In the genomic region with DNA sequence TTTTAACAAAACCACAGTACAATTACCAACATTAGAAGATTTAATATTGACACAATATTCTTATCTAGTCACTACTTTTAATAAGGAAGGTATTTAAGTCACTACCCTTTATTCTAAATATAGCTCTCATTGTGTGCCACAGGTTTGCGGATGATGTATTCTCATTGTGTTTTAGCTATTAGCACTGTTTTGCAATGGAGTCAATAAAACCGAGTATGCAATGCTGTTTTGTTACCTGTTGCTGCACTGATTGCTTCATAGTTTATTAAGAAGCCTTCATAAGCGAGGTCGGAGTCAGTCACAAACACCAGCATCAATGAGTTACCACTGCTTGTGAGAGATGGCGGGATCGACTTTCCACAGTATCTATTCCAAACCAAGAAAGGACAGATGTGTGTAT, we compare ENCODE assay signal across 26 cellular contexts.
DNase-seq lines count a peak whose midpoint lies in the region; ATAC-seq, FAIRE-seq and TF ChIP-seq lines count a peak whose summit lies in the region.
"Had no signal": no experiment of that assay in that cellular context is flagged by ENCODE, and none has a peak within 500 bp of the region (broad histone marks: within the 10 kb centered on the region; RNA-seq: fewer than 3 reads in every experiment).

No MANE protein-coding gene starts in this region.

- H4K8ac ChIP-seq in trophoblast cell (ENCODE audit: low read depth, low read length), result no peak overlapping the region

- H3K79me2 ChIP-seq in HepG2 (ENCODE audit: insufficient read depth, low read length), result no peaks in the 10 kb centered on the region
- H3K79me2 ChIP-seq in keratinocyte (ENCODE audit: control insufficient read depth, insufficient read depth, low read length), result no peaks in the 10 kb centered on the region
- peaks cover 2% of the 10 kb centered on the region for H3K79me2 ChIP-seq in trophoblast cell (ENCODE audit: control insufficient read depth, insufficient read depth, low read length, poor library complexity)

- no peak for DNase-seq in HepG2 (ENCODE audit: low spot score)
- DNase-seq in right lobe of liver, result no peak
- no peak for DNase-seq in Panc1 (ENCODE audit: low read depth, low spot score)
- no peak for DNase-seq in keratinocyte (ENCODE audit: low read depth, low spot score)
- DNase-seq in trophoblast cell, result no peak
- DNase-seq in HPDE6-E6E7 (ENCODE audit: extremely low spot score), result no peak
- DNase-seq: 8988T; ACHN; AML-193; BE2C; CD4-positive, alpha-beta T cell; CD8-positive, alpha-beta memory T cell; DMS 273 treated with DMSO at 0.1 percent for 48 hours; DMS53; DMS79 treated with DMSO at 0.1 percent for 48 hours; GF-D8; GOT3; H7; HCEC 1CT had no signal

- H3K4me1 ChIP-seq in HepG2 (ENCODE audit: insufficient read depth, low read length), result no peaks in the 10 kb centered on the region
- H3K4me1 ChIP-seq in right lobe of liver, result no peaks in the 10 kb centered on the region
- peaks cover 56% of the 10 kb centered on the region for H3K4me1 ChIP-seq in Panc1 (ENCODE audit: control insufficient read depth, insufficient read depth, low read length)
- peaks cover 30% of the 10 kb centered on the region for H3K4me1 ChIP-seq in keratinocyte (ENCODE audit: control insufficient read depth, extremely low read depth, insufficient read depth, low read length)
- H3K4me1 ChIP-seq in trophoblast cell (ENCODE audit: control insufficient read depth in 1 of 2, insufficient read depth in 2 of 2, low read length in 2 of 2), result peaks cover 8 to 13% of the 10 kb centered on the region in 2 experiments

- POLR2A ChIA-PET in HepG2 (lab: Yijun Ruan, JAX) (no interaction called here), Panc1 (lab: Charles Lee) (no interaction called here)

- intact Hi-C loops in HepG2 (cut with micrococcal nuclease; ENCODE audit: unreplicated experiment), result no loop called here
- intact Hi-C loops in right lobe of liver (cut with DNase I), result no loop called here
- intact Hi-C loops in Panc1 (cut with micrococcal nuclease; ENCODE audit: unreplicated experiment), result loop anchor here (10.0 kb wide), 2 partner anchors 110 to 160 kb away; a partner anchor contains a TSS

- ATAC-seq in HepG2, result no peak
- ATAC-seq in right lobe of liver, result no peak
- no peak for ATAC-seq in Panc1
- no peak for ATAC-seq in GM21367 (IDR thresholded peaks at IDR 0.05; ENCODE audit: unreplicated experiment)
- ATAC-seq in HG03039 (IDR thresholded peaks at IDR 0.05; ENCODE audit: unreplicated experiment), result no peak
- ATAC-seq: A549 had no signal

- dilution Hi-C loops in keratinocyte (cut with MboI; ENCODE audit: extremely low pct_ligation_motif_present, low sequenced_read_pairs), result no loop called here

- H3K27me3 ChIP-seq in HepG2 (ENCODE audit: control insufficient read depth in 1 of 2, insufficient read depth in 2 of 2, low read length in 2 of 2) (no peaks in the 10 kb centered on the region), right lobe of liver (no peaks in the 10 kb centered on the region), Panc1 (ENCODE audit: control insufficient read depth, insufficient read depth, low read length) (no peaks in the 10 kb centered on the region), keratinocyte (ENCODE audit: control insufficient read depth, extremely low read depth, insufficient read depth, low read length) (no peaks in the 10 kb centered on the region), trophoblast cell (ENCODE audit: insufficient read depth, low read length) (no peaks in the 10 kb centered on the region)
- H3K27me3 ChIP-seq: BE2C; BLaER1 treated with 17β-estradiol and CSF1 and Interleukin-3, amounts not matched to agents 10 nM and 100 nM had no signal

- H3K79me1 ChIP-seq in trophoblast cell (ENCODE audit: low read length), result peaks cover 12% of the 10 kb centered on the region

- H3K36me3 ChIP-seq in HepG2 (replicated peaks in 1 of 2; ENCODE audit: control insufficient read depth in 1 of 2, insufficient read depth in 2 of 2, low read length in 2 of 2) (no peaks in the 10 kb centered on the region), right lobe of liver (no peaks in the 10 kb centered on the region), Panc1 (ENCODE audit: control insufficient read depth, insufficient read depth, low read length) (no peaks in the 10 kb centered on the region), keratinocyte (ENCODE audit: control insufficient read depth in 2 of 2, extremely low read depth in 1 of 2, insufficient read depth in 2 of 2, low read length in 2 of 2) (no peaks in the 10 kb centered on the region), trophoblast cell (ENCODE audit: control insufficient read depth in 1 of 2, insufficient read depth in 2 of 2, low read length in 2 of 2) (no peaks in the 10 kb centered on the region)
- H3K36me3 ChIP-seq: BE2C; BLaER1 treated with 17β-estradiol and CSF1 and Interleukin-3, amounts not matched to agents 10 nM and 100 nM had no signal

- no peak overlapping the region for H4K91ac ChIP-seq in trophoblast cell (ENCODE audit: low read depth, low read length)

- H3K9me3 ChIP-seq in HepG2 (ENCODE audit: low read length), result no peaks in the 10 kb centered on the region
- H3K9me3 ChIP-seq in right lobe of liver, result no peaks in the 10 kb centered on the region
- H3K9me3 ChIP-seq in Panc1 (ENCODE audit: control insufficient read depth, insufficient read depth, low read depth, low read length), result peaks cover 5% of the 10 kb centered on the region; the same call in 1 of the 2 replicates
- no peaks in the 10 kb centered on the region for H3K9me3 ChIP-seq in keratinocyte (ENCODE audit: control insufficient read depth, low read depth, low read length)
- no peaks in the 10 kb centered on the region for H3K9me3 ChIP-seq in trophoblast cell (ENCODE audit: insufficient read depth, low read depth, low read length)
- H3K9me3 ChIP-seq: A549, BE2C had no signal

- H2AFZ ChIP-seq in HepG2 (ENCODE audit: low read length) (no peak overlapping the region), keratinocyte (ENCODE audit: control insufficient read depth, low read length) (no peak overlapping the region), trophoblast cell (ENCODE audit: insufficient read depth, low read length, poor library complexity) (no peak overlapping the region)

- CTCF ChIA-PET in HepG2 (lab: Yijun Ruan, JAX; ENCODE audit: low intra/inter-chr PET ratio, low total read pairs), result no interaction called here
- CTCF ChIA-PET in Panc1 (lab: Charles Lee), result no interaction called here

- no peak overlapping the region for H3K18ac ChIP-seq in trophoblast cell (ENCODE audit: low read length)

- TF ChIP-seq POLR2A in HepG2 (IDR thresholded peaks at IDR 0.05; ENCODE audit: insufficient read depth in 1 of 2, low read depth in 2 of 2, low read length in 2 of 2), result no peak
- no peak for TF ChIP-seq POLR2A in right lobe of liver (IDR thresholded peaks at IDR 0.05)

- H4K12ac ChIP-seq in trophoblast cell (ENCODE audit: low read depth, low read length), result no peak overlapping the region

- BruUV-seq in HepG2 (replicated peaks; lab: Mats Ljungman, UMichigan), result no TSS peak
- BruUV-seq in Panc1 (replicated peaks; lab: Mats Ljungman, UMichigan), result no TSS peak

- WGBS in HepG2 (ENCODE audit: low lambda C conversion rate), result 60% methylated on average over 6 of the region's 6 CpGs
- 75% methylated on average over 6 of the region's 6 CpGs for whole genome bisulfite sequencing in right lobe of liver (ENCODE audit: insufficient coverage, low coverage, low lambda C conversion rate, missing lambda C conversion rate)
- WGBS in trophoblast cell (ENCODE audit: extremely low coverage, insufficient coverage, insufficient read length), result no CpG with 5 or more reads among the region's 6 CpGs

- H3K9ac ChIP-seq in HepG2 (ENCODE audit: insufficient read depth, low read depth, low read length) (no peak overlapping the region), keratinocyte (ENCODE audit: control insufficient read depth, extremely low read depth, insufficient read depth, low read length) (no peak overlapping the region), trophoblast cell (ENCODE audit: low read length) (no peak overlapping the region)
- H3K9ac ChIP-seq: BLaER1 treated with 17β-estradiol and CSF1 and Interleukin-3, amounts not matched to agents 10 nM and 100 nM had no signal

- H3K4me2 ChIP-seq in HepG2 (ENCODE audit: low read depth, low read length), result no peak overlapping the region
- H3K4me2 ChIP-seq in keratinocyte (ENCODE audit: control insufficient read depth, extremely low read depth, insufficient read depth, low read depth, low read length), result no peak overlapping the region
- no peak overlapping the region for H3K4me2 ChIP-seq in trophoblast cell (ENCODE audit: low read length)
- H3K4me2 ChIP-seq: A549; BLaER1 treated with 17β-estradiol and CSF1 and Interleukin-3, amounts not matched to agents 10 nM and 100 nM had no signal

- TF ChIP-seq EP300 in HepG2 (IDR thresholded peaks at IDR 0.05; ENCODE audit: low read depth in 2 of 2, low read length in 2 of 2) (no peak), HepG2 (CRISPR knock-in tag; IDR thresholded peaks at IDR 0.05; ENCODE audit: borderline replicate concordance) (no peak)

- peak overlapping the region; percentile 71 for H2BK12ac ChIP-seq in trophoblast cell (ENCODE audit: low read length)

- FAIRE-seq in HepG2 (lab: Jason Lieb, UNC) (no peak), keratinocyte (lab: Jason Lieb, UNC) (peak; percentile 29)
- FAIRE-seq: A549, D721Med, GM12891, GM18507 had no signal

- no peak overlapping the region for H3K4me3 ChIP-seq in HepG2 (replicated peaks in 1 of 3; ENCODE audit: insufficient read depth in 1 of 3, low read depth in 2 of 3, low read length in 3 of 3)
- H3K4me3 ChIP-seq in right lobe of liver, result no peak overlapping the region
- H3K4me3 ChIP-seq in Panc1 (ENCODE audit: low read depth in 2 of 2, low read length in 2 of 2), result no peak overlapping the region
- no peak overlapping the region for H3K4me3 ChIP-seq in keratinocyte (ENCODE audit: control insufficient read depth in 2 of 3, extremely low read depth in 1 of 3, insufficient read depth in 2 of 3, low read depth in 1 of 3, low read length in 3 of 3)
- H3K4me3 ChIP-seq in trophoblast cell (ENCODE audit: low read depth, low read length), result no peak overlapping the region
- H3K4me3 ChIP-seq: A549; BLaER1 treated with 17β-estradiol and CSF1 and Interleukin-3, amounts not matched to agents 10 nM and 100 nM had no signal

- TF ChIP-seq RAD21 in HepG2 (CRISPR knock-in tag; IDR thresholded peaks at IDR 0.05), result no peak

- in situ Hi-C loops in HepG2 (cut with HindIII; ENCODE audit: extremely low pct_ligation_motif_present, low pct_unique_long_range_greater_than_20kb), result no loop called here
- in situ Hi-C loops in Panc1 (cut with HindIII; ENCODE audit: low pct_unique_long_range_greater_than_20kb, low sequenced_read_pairs), result no loop called here

- no peak overlapping the region for H3K4ac ChIP-seq in trophoblast cell (ENCODE audit: low read depth, low read length)

- no peaks in the 10 kb centered on the region for H3K9me1 ChIP-seq in keratinocyte (ENCODE audit: control insufficient read depth, extremely low read depth, insufficient read depth, low read length)

- H3K14ac ChIP-seq in trophoblast cell (ENCODE audit: low read length), result no peak overlapping the region

- H2BK5ac ChIP-seq in trophoblast cell (ENCODE audit: low read depth, low read length, poor library complexity), result no peak overlapping the region

- H4K20me1 ChIP-seq in HepG2 (ENCODE audit: insufficient read depth, low read length) (no peaks in the 10 kb centered on the region), keratinocyte (ENCODE audit: control insufficient read depth, extremely low read depth, insufficient read depth, low read length) (no peaks in the 10 kb centered on the region)
- H4K20me1 ChIP-seq: BLaER1 treated with 17β-estradiol and CSF1 and Interleukin-3, amounts not matched to agents 10 nM and 100 nM had no signal

- no peak overlapping the region for H2AK5ac ChIP-seq in trophoblast cell (ENCODE audit: low read length)

- no peak overlapping the region for H3K23ac ChIP-seq in trophoblast cell (ENCODE audit: low read length)

- no peak overlapping the region for H3K27ac ChIP-seq in HepG2 (ENCODE audit: extremely low read length, insufficient read depth, low read length)
- H3K27ac ChIP-seq in right lobe of liver, result no peak overlapping the region
- peak overlapping the region; percentile 97 for H3K27ac ChIP-seq in Panc1 (ENCODE audit: low read length)
- no peak overlapping the region for H3K27ac ChIP-seq in keratinocyte (ENCODE audit: control insufficient read depth, insufficient read depth, low read length)
- no peak overlapping the region for H3K27ac ChIP-seq in trophoblast cell (ENCODE audit: low read depth, low read length)
- H3K27ac ChIP-seq: A549; BLaER1 treated with 17β-estradiol and CSF1 and Interleukin-3, amounts not matched to agents 10 nM and 100 nM had no signal

- TF ChIP-seq CTCF in HepG2 (CRISPR knock-in tag; IDR thresholded peaks at IDR 0.05) (no peak), right lobe of liver (IDR thresholded peaks at IDR 0.05) (no peak), Panc1 (IDR thresholded peaks at IDR 0.05) (no peak), keratinocyte (optimal IDR thresholded peaks at IDR 0.05 in 1 of 3, IDR thresholded peaks at IDR 0.05 in 1 of 3, conservative IDR thresholded peaks at IDR 0.05 in 1 of 3; ENCODE audit: extremely low read depth in 1 of 3, insufficient read depth in 2 of 3, low read length in 3 of 3) (no peak)

- H2BK120ac ChIP-seq in trophoblast cell (ENCODE audit: insufficient read depth, low read length, poor library complexity), result no peak overlapping the region
